Comparison of ENCODE assay signal across 25 cellular contexts in the genomic region with DNA sequence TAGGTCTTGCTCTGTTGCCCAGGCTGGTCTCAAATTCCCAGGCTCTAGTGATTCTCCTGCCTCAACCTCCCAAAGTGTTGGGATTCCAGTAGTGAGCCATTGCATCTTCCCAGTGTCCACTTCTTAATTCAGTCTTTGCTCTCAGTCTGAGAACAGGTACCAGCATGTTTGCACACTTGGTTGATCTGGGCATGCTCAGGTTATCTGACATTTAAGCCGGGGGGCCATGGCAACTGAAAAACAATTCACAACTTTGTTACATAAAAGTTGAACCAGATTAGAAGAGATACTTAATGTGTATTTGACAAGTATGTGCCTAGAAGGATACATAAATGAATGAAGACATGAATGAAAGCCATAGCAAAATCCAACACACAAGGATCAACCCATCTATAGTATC. TPM values are rescaled to one million over a fixed set of nuclear protein-coding genes. Genes with fewer than 3 reads are reported as not detected.
"Had no signal": no experiment of that assay in that cellular context is flagged by ENCODE, and none has a peak within 500 bp of the region (broad histone marks: within the 10 kb centered on the region; RNA-seq: fewer than 3 reads in every experiment).

No MANE protein-coding gene starts in this region.

- DNase-seq: KBM-7, NCI-H1092, NCI-H1105 treated with DMSO at 0.1 percent for 48 hours, NCI-H1417 treated with DMSO at 0.1 percent for 48 hours, NCI-H146, NCI-H1694 treated with DMSO at 0.1 percent for 48 hours, NCI-H1930, NCI-H2081 treated with DMSO at 0.1 percent for 48 hours, NCI-H2171, NCI-H226, NCI-H510A, NCI-H524 treated with DMSO at 0.1 percent for 48 hours, NCI-H69, NCI-H774, Peyer's patch, SHP77, SK-N-SH, SW 1271 had no signal

- H3K9me3 ChIP-seq: MG63, Peyer's patch, SK-N-SH had no signal

- H2AFZ ChIP-seq: PC-9 had no signal

- H3K36me3 ChIP-seq: MG63, Peyer's patch had no signal

- H3K4me1 ChIP-seq: Peyer's patch had no signal

- H3K27me3 ChIP-seq: MG63, Peyer's patch had no signal

- H3K9ac ChIP-seq: SK-N-SH had no signal

- H3K27ac ChIP-seq: HL-60, PC-9, Peyer's patch had no signal

- H3K4me3 ChIP-seq: MG63, PC-9, Peyer's patch had no signal

- H3K4me2 ChIP-seq: PC-9, SK-N-SH had no signal

RNA-seq across cellular contexts. Expression of a gene that starts 39.0 kb away (rescaled TPM):
- total RNA-seq: LHCN-M2, OCI-LY7, RPMI7951, SK-MEL-5 had no signal
